1 cellular context compared by ENCODE assay signal in the genomic region with DNA sequence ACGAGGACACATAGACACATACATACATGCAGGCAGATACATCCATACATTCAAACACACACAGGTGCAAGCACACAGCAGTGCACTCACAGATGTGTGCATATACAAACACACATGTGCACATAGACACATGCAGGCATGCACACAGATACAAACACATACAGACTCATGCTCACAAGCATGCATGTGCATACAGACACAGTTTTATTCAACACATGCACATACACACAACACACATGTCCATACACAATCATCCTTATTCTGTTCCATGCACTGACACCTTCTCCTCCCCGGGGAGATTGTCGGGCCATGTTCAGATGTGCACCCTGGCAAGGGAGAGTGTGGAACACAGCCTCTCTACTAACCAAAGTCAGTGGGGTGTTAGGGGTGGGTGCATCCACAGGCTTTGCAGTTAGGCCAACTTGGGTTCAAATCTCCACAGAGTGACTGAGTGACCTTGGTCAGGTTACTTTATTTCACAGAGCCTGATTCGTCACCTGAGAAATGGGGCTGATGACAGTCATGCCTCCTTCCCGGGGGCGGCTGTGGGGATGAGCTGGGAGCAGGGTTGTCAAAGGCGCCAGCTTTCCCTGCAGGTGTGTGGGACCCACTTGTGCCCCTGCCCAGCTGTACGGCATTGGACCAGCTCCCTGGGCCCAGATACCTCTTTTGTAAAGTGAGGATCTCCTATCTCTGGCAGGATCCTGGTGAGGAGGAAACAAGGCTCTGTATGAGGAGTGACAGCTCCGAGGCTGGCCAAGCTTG.
TF ChIP-seq lines count a peak whose summit lies in the region.

No MANE protein-coding gene starts in this region.

TF ChIP-seq in H1, 55 proteins besides CTCF, POLR2A, EP300 and RAD21:
- no peak for TF ChIP-seq SP1 (IDR thresholded peaks at IDR 0.05; ENCODE audit: low read depth, low read length)
